In the genomic region with DNA sequence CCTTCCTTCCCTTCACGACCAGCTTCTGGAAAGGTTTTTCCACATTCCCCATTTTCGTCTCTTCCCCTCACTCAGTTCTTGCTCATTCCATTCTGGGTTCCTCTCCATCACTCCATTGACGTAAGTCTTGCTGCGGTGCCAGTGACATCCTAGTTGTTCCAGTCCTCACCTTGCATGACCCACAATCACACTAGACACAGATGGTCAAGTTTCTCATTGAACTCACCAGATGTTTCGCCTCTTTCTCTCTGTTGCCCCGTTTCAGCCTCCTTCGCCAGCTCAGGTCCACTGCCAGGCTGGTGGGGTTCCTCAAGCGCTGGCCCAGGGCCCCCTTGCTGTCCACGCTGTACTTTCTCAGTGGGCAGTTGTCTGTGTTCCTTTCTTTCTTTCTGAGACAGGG, we compare ENCODE assay signal across 41 cellular contexts. TPM values are rescaled to one million over a fixed set of nuclear protein-coding genes. Genes with fewer than 3 reads are reported as not detected.
"Had no signal": no experiment of that assay in that cellular context is flagged by ENCODE, and none has a peak within 500 bp of the region (broad histone marks: within the 10 kb centered on the region; RNA-seq: fewer than 3 reads in every experiment).

No MANE protein-coding gene starts in this region.

- H3K27me3 ChIP-seq: adrenal gland, body of pancreas, breast epithelium had no signal

- H3K36me3 ChIP-seq: adrenal gland, breast epithelium had no signal

- ATAC-seq: activated naive CD4-positive, alpha-beta T cell treated with anti-CD3 and anti-CD28 coated beads, Interleukin-2, amount 50 U/mL, for 72 hours; activated T-cell treated with anti-CD3 and anti-CD28 coated beads, Interleukin-2, amount 50 U/mL, for 4 hours; body of pancreas; Right ventricle myocardium inferior; SK-N-SH treated with all-trans-retinoic acid at 6 μM for 48 hours; T-cell had no signal

- H3K4me1 ChIP-seq: body of pancreas, breast epithelium had no signal

- H3K9ac ChIP-seq: KMS-11 had no signal

- H3K9me3 ChIP-seq: adrenal gland, body of pancreas had no signal

- H3K27ac ChIP-seq: adrenal gland, body of pancreas, breast epithelium, KMS-11, PC-9, RWPE1, VCaP had no signal

- H3K4me3 Mint-ChIP-seq: activated B cell treated with CpG ODN at 0.5 μM for 24 hours; activated CD4-positive, alpha-beta memory T cell treated with anti-CD3 and anti-CD28 coated beads for 36 hours; activated naive CD4-positive, alpha-beta T cell treated with anti-CD3 and anti-CD28 coated beads for 36 hours; activated T-cell treated with anti-CD3 and anti-CD28 coated beads, Interleukin-2, amount 50 U/mL, for 4 hours; activated T-helper 1 cell treated with anti-CD3 and anti-CD28 coated beads, Interleukin-12 subunit alpha, Interleukin-12 subunit beta, Interleukin-2, Interleukin-4 antibody, amounts not matched to agents 30 ng/mL and 10 ng/mL and 1 ng/mL, durations not matched to agents 14 hours and 24 hours and 36 hours; T-cell had no signal

- H3K4me3 ChIP-seq: adrenal gland, body of pancreas, breast epithelium, PC-9 had no signal

- H3K27ac Mint-ChIP-seq: activated B cell treated with CpG ODN at 0.5 μM for 24 hours; activated CD4-positive, alpha-beta memory T cell treated with anti-CD3 and anti-CD28 coated beads for 36 hours; activated naive CD4-positive, alpha-beta T cell treated with anti-CD3 and anti-CD28 coated beads for 36 hours; activated naive CD4-positive, alpha-beta T cell treated with anti-CD3 and anti-CD28 coated beads, Interleukin-2, amount 50 U/mL, for 72 hours; activated T-helper 1 cell treated with anti-CD3 and anti-CD28 coated beads, Interleukin-12 subunit alpha, Interleukin-12 subunit beta, Interleukin-2, Interleukin-4 antibody, amounts not matched to agents 30 ng/mL and 10 ng/mL and 1 ng/mL, durations not matched to agents 14 hours and 24 hours and 36 hours; T-cell had no signal

- DNase-seq: activated B cell treated with CpG ODN at 0.5 μM for 24 hours; activated CD4-positive, alpha-beta memory T cell treated with anti-CD3 and anti-CD28 coated beads for 36 hours; activated CD4-positive, alpha-beta T cell treated with anti-CD3 and anti-CD28 coated beads for 4 hours; activated CD4-positive, alpha-beta T cell treated with anti-CD3 and anti-CD28 coated beads, Interleukin-2, amount 50 U/mL, for 1 hour; activated CD4-positive, CD25-positive, alpha-beta regulatory T cell treated with anti-CD3 and anti-CD28 coated beads, Interleukin-2, amount 50 U/mL, for 72 hours; activated gamma-delta T cell treated with Interleukin-2 at 50 U/mL for 16 hours; activated naive CD4-positive, alpha-beta T cell treated with anti-CD3 and anti-CD28 coated beads for 36 hours; activated T-cell treated with anti-CD3 and anti-CD28 coated beads for 4 hours; activated T-cell treated with anti-CD3 and anti-CD28 coated beads, Interleukin-2, amount 50 U/mL, for 4 hours; adrenal gland; body of pancreas; caudate nucleus; MM.1S; MV-4-11; NCI-H1092; NCI-H1417; NCI-H146; NCI-H187; NCI-H2029 treated with DMSO at 0.1 percent for 48 hours; NCI-H2107; NCI-H2171; NCI-H510A; NCI-H526; NCI-H748 treated with DMSO at 0.1 percent for 48 hours; PC-9; SIG-M5; T-cell; T-helper 2 cell; T-helper 9 cell had no signal

- H3K36me3 Mint-ChIP-seq: activated CD4-positive, alpha-beta memory T cell treated with anti-CD3 and anti-CD28 coated beads for 36 hours; activated naive CD4-positive, alpha-beta T cell treated with anti-CD3 and anti-CD28 coated beads, Interleukin-2, amount 50 U/mL, for 72 hours; T-cell had no signal

- H3K4me1 Mint-ChIP-seq: activated B cell treated with CpG ODN at 0.5 μM for 24 hours had no signal

- H3K9me3 Mint-ChIP-seq: activated CD4-positive, alpha-beta memory T cell treated with anti-CD3 and anti-CD28 coated beads for 36 hours; activated naive CD4-positive, alpha-beta T cell treated with anti-CD3 and anti-CD28 coated beads, Interleukin-2, amount 50 U/mL, for 72 hours; activated T-cell treated with anti-CD3 and anti-CD28 coated beads, Interleukin-2, amount 50 U/mL, for 4 hours; activated T-helper 1 cell treated with anti-CD3 and anti-CD28 coated beads, Interleukin-12 subunit alpha, Interleukin-12 subunit beta, Interleukin-2, Interleukin-4 antibody, amounts not matched to agents 30 ng/mL and 10 ng/mL and 1 ng/mL, durations not matched to agents 14 hours and 24 hours and 36 hours had no signal

RNA-seq across cellular contexts. Expression of gene CCDC42, which starts 43.4 kb away (rescaled TPM):
- total RNA-seq: activated B cell treated with CpG ODN at 0.5 μM for 24 hours; activated naive CD4-positive, alpha-beta T cell treated with anti-CD3 and anti-CD28 coated beads for 36 hours; activated naive CD4-positive, alpha-beta T cell treated with anti-CD3 and anti-CD28 coated beads, Interleukin-2, amount 50 U/mL, for 72 hours; activated T-cell treated with anti-CD3 and anti-CD28 coated beads, Interleukin-2, amount 50 U/mL, for 4 hours; adrenal gland; astrocyte; body of pancreas; breast epithelium; LHCN-M2; PC-9; Right ventricle myocardium inferior; SK-MEL-5 had no signal
- polyA plus RNA-seq: adrenal gland had no signal

RNA-seq across cellular contexts. Expression of gene SPDYE4, which starts 57.1 kb away (rescaled TPM):
- total RNA-seq: activated B cell treated with CpG ODN at 0.5 μM for 24 hours; activated CD4-positive, alpha-beta memory T cell treated with anti-CD3 and anti-CD28 coated beads for 36 hours; activated naive CD4-positive, alpha-beta T cell treated with anti-CD3 and anti-CD28 coated beads for 36 hours; activated naive CD4-positive, alpha-beta T cell treated with anti-CD3 and anti-CD28 coated beads, Interleukin-2, amount 50 U/mL, for 72 hours; activated T-cell treated with anti-CD3 and anti-CD28 coated beads, Interleukin-2, amount 50 U/mL, for 4 hours; activated T-helper 1 cell treated with anti-CD3 and anti-CD28 coated beads, Interleukin-12 subunit alpha, Interleukin-12 subunit beta, Interleukin-2, Interleukin-4 antibody, amounts not matched to agents 30 ng/mL and 10 ng/mL and 1 ng/mL, durations not matched to agents 14 hours and 24 hours and 36 hours; adrenal gland; astrocyte; body of pancreas; breast epithelium; LHCN-M2; OCI-LY7; PC-9; Right ventricle myocardium inferior; SK-MEL-5; T-cell had no signal
- polyA plus RNA-seq: adrenal gland had no signal
